ENCODE assay signal across 1 cellular context in genomic region chr18:7367336-7367735, GRCh38.
TF ChIP-seq lines count a peak whose summit lies in the region.

No MANE protein-coding gene starts in this region.

TF ChIP-seq in H1, 55 proteins besides CTCF, POLR2A, EP300 and RAD21 (continued from another document):
- TF ChIP-seq CHD7 (IDR thresholded peaks at IDR 0.05; ENCODE audit: insufficient replicate concordance, low read length) (no peak), SIRT6 (IDR thresholded peaks at IDR 0.05; ENCODE audit: low read length) (no peak), FOSL1 (IDR thresholded peaks at IDR 0.05; ENCODE audit: insufficient read depth, low read depth, low read length) (no peak)
TF ChIP-seq in H1: peak in this region for 0.
